15 cellular contexts compared by ENCODE assay signal in genomic region chr11:35750981-35751663, GRCh38.
"Had no signal": no experiment of that assay in that cellular context is flagged by ENCODE, and none has a peak within 500 bp of the region (broad histone marks: within the 10 kb centered on the region; RNA-seq: fewer than 3 reads in every experiment).

No MANE protein-coding gene starts in this region.

- H3K27ac Mint-ChIP-seq: T-helper 2 cell treated with Interferon-gamma antibody and Interleukin-4, amounts not matched to agents 5 μg/mL and 100 μg/mL, for 36 hours had no signal

- H3K27ac ChIP-seq: adrenal gland, dorsolateral prefrontal cortex, neutrophil, testis, upper lobe of left lung had no signal

- H3K27me3 ChIP-seq: adrenal gland, dorsolateral prefrontal cortex, neutrophil, pancreas, testis, upper lobe of left lung had no signal

- H3K4me1 ChIP-seq: testis, upper lobe of left lung had no signal

- DNase-seq: activated CD4-positive, alpha-beta T cell treated with anti-CD3 and anti-CD28 coated beads, Interleukin-2, amount 50 U/mL, for 4 hours; activated gamma-delta T cell treated with Interleukin-2 at 50 U/mL for 16 hours; adrenal gland; dorsolateral prefrontal cortex; left cardiac atrium; naive thymus-derived CD8-positive, alpha-beta T cell; pancreas; stimulated activated CD4-positive, alpha-beta T cell treated with anti-CD3 and anti-CD28 coated beads, Interleukin-4, amount 100 ng/mL, for 1 hour; testis; upper lobe of left lung had no signal

- H3K4me2 ChIP-seq: smooth muscle cell had no signal

- H3K4me3 Mint-ChIP-seq: naive thymus-derived CD8-positive, alpha-beta T cell; T-helper 2 cell treated with Interferon-gamma antibody and Interleukin-4, amounts not matched to agents 5 μg/mL and 100 μg/mL, for 36 hours had no signal

- H3K36me3 ChIP-seq: adrenal gland, neutrophil, pancreas, upper lobe of left lung had no signal

- H3K9me3 ChIP-seq: adrenal gland, neutrophil, pancreas, testis, upper lobe of left lung had no signal

- H3K9me3 Mint-ChIP-seq: activated naive CD4-positive, alpha-beta T cell treated with anti-CD3 and anti-CD28 coated beads, Interleukin-2, amount 50 U/mL, for 72 hours; T-helper 2 cell treated with Interferon-gamma antibody and Interleukin-4, amounts not matched to agents 5 μg/mL and 100 μg/mL, for 36 hours had no signal

- ATAC-seq: activated naive CD4-positive, alpha-beta T cell treated with anti-CD3 and anti-CD28 coated beads, Interleukin-2, amount 50 U/mL, for 72 hours; left cardiac atrium; naive thymus-derived CD8-positive, alpha-beta T cell; sciatic nerve had no signal

- H3K27me3 Mint-ChIP-seq: naive thymus-derived CD8-positive, alpha-beta T cell had no signal

- H3K4me3 ChIP-seq: adrenal gland, dorsolateral prefrontal cortex, pancreas, smooth muscle cell, testis, upper lobe of left lung had no signal
